1 cellular context compared by ENCODE assay signal in the genomic region with DNA sequence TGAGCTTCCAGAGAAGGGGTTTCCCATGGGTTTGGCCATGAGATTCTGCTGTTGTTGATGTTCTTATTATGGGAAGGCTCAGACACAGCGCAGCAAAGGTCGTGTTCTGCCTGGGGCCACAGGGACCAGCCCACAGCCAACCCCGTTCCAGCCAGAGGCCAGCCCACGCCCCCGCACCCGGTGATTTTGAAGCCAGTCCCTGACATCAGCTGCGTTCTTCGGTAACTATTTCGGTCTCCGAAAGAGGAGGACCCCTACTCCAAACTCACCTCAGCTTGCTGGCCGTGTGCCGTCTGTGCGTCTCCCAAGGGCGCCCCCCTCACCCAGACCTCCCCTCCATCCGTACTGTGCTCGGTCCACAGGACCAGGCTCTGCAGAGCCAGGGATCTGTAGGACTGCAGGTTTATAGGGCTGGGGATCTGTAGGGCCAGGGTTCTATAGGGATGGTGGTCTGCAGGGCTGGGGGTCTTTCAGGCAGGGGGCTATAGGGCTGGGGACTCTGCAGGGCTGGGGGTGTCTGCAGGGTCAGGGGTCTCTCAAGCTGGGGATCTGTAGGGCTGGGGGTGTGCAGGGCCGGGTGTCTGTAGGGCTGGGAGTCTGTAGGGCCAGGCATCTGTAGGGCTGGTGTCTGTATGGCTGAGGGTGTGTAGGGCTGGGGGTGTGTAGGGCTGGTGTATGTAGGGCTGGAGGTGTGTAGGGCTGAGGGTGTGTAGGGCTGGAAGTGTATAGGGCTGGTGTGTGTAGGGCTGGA.
TF ChIP-seq lines count a peak whose summit lies in the region.

No MANE protein-coding gene starts in this region.

TF ChIP-seq in HEK293, 187 proteins besides CTCF, POLR2A, EP300 and RAD21:
- TF ChIP-seq ZNF792 (tag by site-specific recombination; IDR thresholded peaks at IDR 0.05) (no peak), ZNF394 (tag by site-specific recombination; IDR thresholded peaks at IDR 0.05; ENCODE audit: borderline replicate concordance) (no peak), ZBTB8A (tag by site-specific recombination; IDR thresholded peaks at IDR 0.05) (peak; percentile 44), ZBTB20 (tag by site-specific recombination; IDR thresholded peaks at IDR 0.05) (no peak), ZNF777 (tag by site-specific recombination; IDR thresholded peaks at IDR 0.05; ENCODE audit: borderline replicate concordance) (no peak), OSR2 (tag by site-specific recombination; IDR thresholded peaks at IDR 0.05) (no peak)
- TF ChIP-seq, protein P1, sequence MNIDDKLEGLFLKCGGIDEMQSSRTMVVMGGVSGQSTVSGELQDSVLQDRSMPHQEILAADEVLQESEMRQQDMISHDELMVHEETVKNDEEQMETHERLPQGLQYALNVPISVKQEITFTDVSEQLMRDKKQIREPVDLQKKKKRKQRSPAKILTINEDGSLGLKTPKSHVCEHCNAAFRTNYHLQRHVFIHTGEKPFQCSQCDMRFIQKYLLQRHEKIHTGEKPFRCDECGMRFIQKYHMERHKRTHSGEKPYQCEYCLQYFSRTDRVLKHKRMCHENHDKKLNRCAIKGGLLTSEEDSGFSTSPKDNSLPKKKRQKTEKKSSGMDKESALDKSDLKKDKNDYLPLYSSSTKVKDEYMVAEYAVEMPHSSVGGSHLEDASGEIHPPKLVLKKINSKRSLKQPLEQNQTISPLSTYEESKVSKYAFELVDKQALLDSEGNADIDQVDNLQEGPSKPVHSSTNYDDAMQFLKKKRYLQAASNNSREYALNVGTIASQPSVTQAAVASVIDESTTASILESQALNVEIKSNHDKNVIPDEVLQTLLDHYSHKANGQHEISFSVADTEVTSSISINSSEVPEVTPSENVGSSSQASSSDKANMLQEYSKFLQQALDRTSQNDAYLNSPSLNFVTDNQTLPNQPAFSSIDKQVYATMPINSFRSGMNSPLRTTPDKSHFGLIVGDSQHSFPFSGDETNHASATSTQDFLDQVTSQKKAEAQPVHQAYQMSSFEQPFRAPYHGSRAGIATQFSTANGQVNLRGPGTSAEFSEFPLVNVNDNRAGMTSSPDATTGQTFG (tag by site-specific recombination; IDR thresholded peaks at IDR 0.05; ENCODE audit: borderline replicate concordance): no peak
